In genomic region chr10:98457762-98458161, GRCh38 we compare ENCODE assay signal across 16 cellular contexts. TPM values are rescaled to one million over a fixed set of nuclear protein-coding genes. Genes with fewer than 3 reads are reported as not detected.
DNase-seq lines count a peak whose midpoint lies in the region; ATAC-seq, FAIRE-seq and TF ChIP-seq lines count a peak whose summit lies in the region.
"Had no signal": no experiment of that assay in that cellular context is flagged by ENCODE, and none has a peak within 500 bp of the region (broad histone marks: within the 10 kb centered on the region; RNA-seq: fewer than 3 reads in every experiment).

No MANE protein-coding gene starts in this region.

- no peak for DNase-seq in IMR-90
- no peak for DNase-seq in bronchial epithelial cell (ENCODE audit: low read depth)
- no peak for DNase-seq in mesenchymal stem cell
- DNase-seq in iPS-NIHi7 (ENCODE audit: extremely low spot score) = no peak
- no peak for DNase-seq in SHP77 (lab: John Stamatoyannopoulos, UW)
- DNase-seq: C1 segment of cervical spinal cord; CD4-positive, alpha-beta T cell; DMS79 had no signal

- intact Hi-C loops in IMR-90 (cut with micrococcal nuclease) = no loop called here

- H2AK5ac ChIP-seq in IMR-90 (ENCODE audit: low read depth, low read length) (no peak overlapping the region; the same call in 1 of the 2 replicates), mesenchymal stem cell (ENCODE audit: low read length, severe bottlenecking) (peak overlapping the region; percentile 57)

- dilution Hi-C loops in IMR-90 (cut with HindIII; ENCODE audit: low sequenced_read_pairs, unreplicated experiment) = no loop called here

- H3K14ac ChIP-seq in IMR-90 (replicated peaks; ENCODE audit: low read depth, low read length) (no peak overlapping the region), mesenchymal stem cell (ENCODE audit: low read length in 2 of 2) (no peak overlapping the region)

- H3K9me3 ChIP-seq in IMR-90 (ENCODE audit: control insufficient read depth, insufficient read depth, low read length) (no peaks in the 10 kb centered on the region), mesenchymal stem cell (ENCODE audit: control insufficient read depth, low read length) (no peaks in the 10 kb centered on the region)

- WGBS in IMR-90 (ENCODE audit: extremely low coverage in 2 of 2, insufficient read length in 1 of 2), 2 experiments = 48% methylated on average over 6 of the region's 9 CpGs; no CpG with 5 or more reads in 1 of the 2 experiments
- 74% methylated on average over 9 of the region's 9 CpGs for WGBS in mesenchymal stem cell

- H3K9me1 ChIP-seq in IMR-90 (ENCODE audit: insufficient read depth, low read length) = no peaks in the 10 kb centered on the region

- no peaks in the 10 kb centered on the region for H3K79me1 ChIP-seq in IMR-90 (ENCODE audit: low read depth in 1 of 2, low read length in 2 of 2)
- H3K79me1 ChIP-seq in mesenchymal stem cell (replicated peaks; ENCODE audit: low read length, poor library complexity, severe bottlenecking) = no peaks in the 10 kb centered on the region

- no peak overlapping the region for H3K4me2 ChIP-seq in IMR-90 (ENCODE audit: low read depth, low read length)
- H3K4me2 ChIP-seq in mesenchymal stem cell (ENCODE audit: low read length, poor library complexity, severe bottlenecking) = no peak overlapping the region

- H4K8ac ChIP-seq in IMR-90 (ENCODE audit: low read depth in 2 of 2, low read length in 2 of 2) (no peak overlapping the region), mesenchymal stem cell (ENCODE audit: low read length) (no peak overlapping the region)

- H2BK5ac ChIP-seq in IMR-90 (ENCODE audit: low read depth, low read length, poor library complexity, severe bottlenecking) (no peak overlapping the region), mesenchymal stem cell (ENCODE audit: low read depth, low read length, poor library complexity, severe bottlenecking) (no peak overlapping the region)

- peak overlapping the region; percentile 26 for H2AFZ ChIP-seq in IMR-90 (replicated peaks; ENCODE audit: low read length, poor library complexity)
- no peak overlapping the region for H2AFZ ChIP-seq in mesenchymal stem cell (ENCODE audit: low read depth, low read length)

- in situ Hi-C loops in IMR-90 (cut with MboI; ENCODE audit: low sequenced_read_pairs) = no loop called here

- H3K56ac ChIP-seq in IMR-90 (ENCODE audit: extremely low read depth, insufficient read depth, low read length) = no peak overlapping the region

- FAIRE-seq in bronchial epithelial cell (lab: Jason Lieb, UNC) = peak; percentile 52
- FAIRE-seq: A204.1, GM12878, H54 had no signal

- H3K4ac ChIP-seq in IMR-90 (ENCODE audit: low read depth, low read length) (no peak overlapping the region), mesenchymal stem cell (ENCODE audit: low read depth in 1 of 2, low read length in 2 of 2) (no peak overlapping the region)

- H3K23ac ChIP-seq in IMR-90 (ENCODE audit: low read depth, low read length) (no peak overlapping the region), mesenchymal stem cell (ENCODE audit: low read length in 2 of 2) (no peak overlapping the region)

- no peak overlapping the region for H4K5ac ChIP-seq in IMR-90 (ENCODE audit: low read depth, low read length)

- H2BK20ac ChIP-seq in IMR-90 (ENCODE audit: low read depth, low read length) = no peak overlapping the region; the same call in 1 of the 2 replicates

- no peak overlapping the region for H4K91ac ChIP-seq in IMR-90 (ENCODE audit: insufficient read depth, low read depth, low read length)
- peak overlapping the region; percentile 83 for H4K91ac ChIP-seq in mesenchymal stem cell (ENCODE audit: low read length)

- H3K18ac ChIP-seq in IMR-90 (ENCODE audit: low read depth, low read length) (no peak overlapping the region), mesenchymal stem cell (ENCODE audit: low read depth in 1 of 2, low read length in 2 of 2) (peak overlapping the region in 1 of 2 experiments; percentile 11)

- H3K27ac ChIP-seq in IMR-90 (ENCODE audit: insufficient read depth, low read length) (no peak overlapping the region), mesenchymal stem cell (ENCODE audit: low read length, poor library complexity, severe bottlenecking) (no peak overlapping the region)
- H3K27ac ChIP-seq: HL-60 had no signal

- ATAC-seq in IMR-90 (ENCODE audit: low read depth) (no peak), SK-N-SH treated with all-trans-retinoic acid at 6 μM for 48 hours (no peak), GM19397 (IDR thresholded peaks at IDR 0.05; ENCODE audit: unreplicated experiment) (no peak)
- ATAC-seq: GM12878, HCT116 had no signal

- no peaks in the 10 kb centered on the region for H3K27me3 ChIP-seq in IMR-90 (ENCODE audit: control insufficient read depth, insufficient read depth, low read length)
- no peaks in the 10 kb centered on the region for H3K27me3 ChIP-seq in bronchial epithelial cell (ENCODE audit: control insufficient read depth, insufficient read depth, low read length)
- no peaks in the 10 kb centered on the region for H3K27me3 ChIP-seq in mesenchymal stem cell (ENCODE audit: control insufficient read depth in 1 of 2, insufficient read depth in 1 of 2, low read length in 2 of 2)

- BruUV-seq in IMR-90 (replicated peaks; lab: Mats Ljungman, UMichigan) = no TSS peak

- H4K20me1 ChIP-seq in IMR-90 (ENCODE audit: insufficient read depth, low read length) = no peaks in the 10 kb centered on the region

- POLR2A ChIA-PET in IMR-90 (lab: Charles Lee; ENCODE audit: unreplicated experiment) = no interaction called here

- no peak overlapping the region for H2BK15ac ChIP-seq in IMR-90 (ENCODE audit: low read depth, low read length)
- no peak overlapping the region for H2BK15ac ChIP-seq in mesenchymal stem cell (ENCODE audit: low read depth, poor library complexity, severe bottlenecking)

- H2BK120ac ChIP-seq in IMR-90 (ENCODE audit: low read depth, low read length) (peak overlapping the region; percentile 34; the same call in 1 of the 2 replicates), mesenchymal stem cell (ENCODE audit: low read depth, low read length) (no peak overlapping the region)

- H2AK9ac ChIP-seq in IMR-90 (replicated peaks; ENCODE audit: low read depth, low read length, poor library complexity) = peak overlapping the region; percentile 34

- peak overlapping the region in 1 of 2 experiments; percentile 59 for H2BK12ac ChIP-seq in mesenchymal stem cell (ENCODE audit: low read length in 2 of 2)

- TF ChIP-seq CTCF in IMR-90 (conservative IDR thresholded peaks at IDR 0.05; ENCODE audit: low read depth, low read length) = no peak
- TF ChIP-seq CTCF in bronchial epithelial cell (IDR thresholded peaks at IDR 0.05; ENCODE audit: insufficient read depth, low read length, severe bottlenecking) = no peak

- TF ChIP-seq POLR2A in IMR-90 (IDR thresholded peaks at IDR 0.05; ENCODE audit: low read depth, low read length) = no peak

- H3K36me3 ChIP-seq in IMR-90 (ENCODE audit: control insufficient read depth, insufficient read depth, low read length) = no peaks in the 10 kb centered on the region
- H3K36me3 ChIP-seq in bronchial epithelial cell (ENCODE audit: control insufficient read depth, insufficient read depth, low read length) = no peaks in the 10 kb centered on the region
- H3K36me3 ChIP-seq in mesenchymal stem cell (ENCODE audit: control insufficient read depth in 1 of 2, insufficient read depth in 2 of 2, low read depth in 1 of 2, low read length in 2 of 2) = no peaks in the 10 kb centered on the region

- no peak overlapping the region for H3K9ac ChIP-seq in IMR-90 (ENCODE audit: low read depth, low read length)
- no peak overlapping the region for H3K9ac ChIP-seq in mesenchymal stem cell (ENCODE audit: low read length)

- H3K4me1 ChIP-seq in IMR-90 (ENCODE audit: control insufficient read depth, insufficient read depth, low read length) (peaks cover 4% of the 10 kb centered on the region), mesenchymal stem cell (ENCODE audit: control insufficient read depth, insufficient read depth, low read depth, low read length) (peaks cover 6% of the 10 kb centered on the region)

- H3K4me3 ChIP-seq in IMR-90 (ENCODE audit: insufficient read depth, low read depth, low read length) (no peak overlapping the region), bronchial epithelial cell (ENCODE audit: low read depth, low read length) (no peak overlapping the region), mesenchymal stem cell (ENCODE audit: insufficient read depth in 1 of 2, low read depth in 1 of 2, low read length in 2 of 2) (no peak overlapping the region)
- H3K4me3 ChIP-seq: GM12878 had no signal

- no peak for TF ChIP-seq RAD21 in IMR-90 (IDR thresholded peaks at IDR 0.05; ENCODE audit: low read length)

- CTCF ChIA-PET in IMR-90 (lab: Yijun Ruan, JAX) = no interaction called here

TF ChIP-seq in IMR-90, 13 proteins besides CTCF, POLR2A, EP300 and RAD21 (continues in another document):
- TF ChIP-seq BHLHE40 (IDR thresholded peaks at IDR 0.05; ENCODE audit: low read depth, low read length) = no peak
- no peak for TF ChIP-seq SMC3 (IDR thresholded peaks at IDR 0.05; ENCODE audit: low read depth, low read length)
- no peak for TF ChIP-seq CHD1 (IDR thresholded peaks at IDR 0.05; ENCODE audit: low read depth, low read length)
- TF ChIP-seq MXI1 (IDR thresholded peaks at IDR 0.05; ENCODE audit: borderline replicate concordance, low read depth, low read length) = no peak
- no peak for TF ChIP-seq MAFK (IDR thresholded peaks at IDR 0.05; ENCODE audit: low read depth, low read length)

TF ChIP-seq in SK-N-SH treated with all-trans-retinoic acid at 6 μM for 48 hours, 23 proteins besides CTCF, POLR2A, EP300 and RAD21 (continues in another document):
- TF ChIP-seq ZNF8 (CRISPR knock-in tag; IDR thresholded peaks at IDR 0.05) = no peak

RNA-seq across cellular contexts. Expression of gene HPS1, which starts 11.0 kb away (rescaled TPM):
- 14.0 and 15.8 TPM in 2 replicates for total RNA-seq in IMR-90 (2012; rRNA removed)
- polyA plus RNA-seq in IMR-90 (2012; rRNA removed) = 55.2 and 60.9 TPM in 2 replicates
- 48.7 and 61.4 TPM in 2 replicates for polyA plus RNA-seq in IMR-90 (2012; cell fraction: cytosol; rRNA removed)
- 100 and 167 TPM in 2 replicates for polyA plus RNA-seq in IMR-90 (2012; cell fraction: nucleus; rRNA removed; ENCODE audit: low replicate concordance)
- total RNA-seq in bronchial epithelial cell = 15.8 and 26.9 TPM in 2 replicates
- 68.1 TPM for polyA plus RNA-seq in mesenchymal stem cell (2013, experiment 1 of 2)
- 67.1 TPM for polyA plus RNA-seq in mesenchymal stem cell (2013, experiment 2 of 2)

RNA-seq across cellular contexts. Expression of gene PYROXD2, which starts 42.8 kb away (rescaled TPM):
- total RNA-seq in IMR-90 (2012; rRNA removed) (5.8 and 6.5 TPM in 2 replicates), bronchial epithelial cell (0.77 and 1.1 TPM in 2 replicates)
- polyA plus RNA-seq in IMR-90 (2012; rRNA removed) = 16.3 and 16.4 TPM in 2 replicates
- 11.1 and 18.4 TPM in 2 replicates for polyA plus RNA-seq in IMR-90 (2012; cell fraction: cytosol; rRNA removed)
- 78.4 and 95.1 TPM in 2 replicates for polyA plus RNA-seq in IMR-90 (2012; cell fraction: nucleus; rRNA removed; ENCODE audit: low replicate concordance)
- polyA plus RNA-seq in mesenchymal stem cell (2013, experiment 1 of 2) = 4.8 TPM
- 5.4 TPM for polyA plus RNA-seq in mesenchymal stem cell (2013, experiment 2 of 2)
- total RNA-seq: G401 had no signal
